Comparison of ENCODE assay signal across 8 cellular contexts in the genomic region with DNA sequence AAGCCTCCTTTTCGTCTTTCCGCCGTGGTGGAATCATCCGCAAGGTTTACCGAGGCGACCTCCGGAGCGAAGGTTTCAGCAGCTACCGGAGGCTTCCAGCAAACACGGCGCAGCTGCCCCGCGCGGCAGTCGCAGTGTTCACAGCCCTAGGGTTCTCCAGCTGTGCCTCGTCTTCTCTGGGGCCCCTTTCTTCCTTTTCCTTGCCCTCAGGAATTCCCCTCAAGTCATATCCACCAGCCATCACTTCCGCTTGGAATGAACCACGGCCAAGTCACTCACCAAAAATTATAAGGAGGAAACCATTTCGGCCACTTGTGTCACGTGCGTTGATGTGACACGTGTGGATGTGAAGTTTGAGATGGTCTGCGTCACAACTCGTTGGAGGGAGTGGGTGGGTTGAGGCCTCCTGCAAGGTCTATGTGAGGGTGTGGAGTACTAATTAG. TPM values are rescaled to one million over a fixed set of nuclear protein-coding genes. Genes with fewer than 3 reads are reported as not detected.
A peak's percentile ranks its signal among the peaks of the same experiment; 100 is the strongest.
DNase-seq lines count a peak whose midpoint lies in the region; ATAC-seq lines count a peak whose summit lies in the region.

No MANE protein-coding gene starts in this region.

- no peaks in the 10 kb centered on the region for H3K36me3 ChIP-seq in CD8-positive, alpha-beta memory T cell (ENCODE audit: insufficient read depth, low read length)

- H3K4me1 ChIP-seq in CD8-positive, alpha-beta memory T cell (ENCODE audit: insufficient read depth, low read length): peaks cover 32% of the 10 kb centered on the region

- CTCF ChIA-PET in CD8-positive, alpha-beta memory T cell (lab: Charles Lee): interaction anchor here (0.8 to 9.7 kb wide), 16 partner anchors 15 to 226 kb away, joined by 3 to 334 read pairs (median 5); a partner anchor contains a TSS

- no peaks in the 10 kb centered on the region for H3K9me3 ChIP-seq in CD8-positive, alpha-beta memory T cell (ENCODE audit: low read length)

- peak overlapping the region; percentile 49 for H3K4me3 ChIP-seq in CD8-positive, alpha-beta memory T cell (ENCODE audit: low read length)

- peak overlapping the region; percentile 92 to 98 (median 98) for H3K27ac Mint-ChIP-seq in CD8-positive, alpha-beta memory T cell
- peak overlapping the region; percentile 90 to 99 (median 96) for H3K27ac Mint-ChIP-seq in immature natural killer cell

- peak overlapping the region; percentile 75 to 91 (median 87) for H3K4me3 Mint-ChIP-seq in CD8-positive, alpha-beta memory T cell
- H3K4me3 Mint-ChIP-seq in immature natural killer cell: peak overlapping the region; percentile 83 to 85 (median 84)

- H3K36me3 Mint-ChIP-seq in CD8-positive, alpha-beta memory T cell: peaks cover 0 to 13% (median 5%) of the 10 kb centered on the region in 3 donors
- no peaks in the 10 kb centered on the region for H3K36me3 Mint-ChIP-seq in immature natural killer cell

- H3K9me3 Mint-ChIP-seq in CD8-positive, alpha-beta memory T cell: no peaks in the 10 kb centered on the region
- H3K9me3 Mint-ChIP-seq in immature natural killer cell: no peaks in the 10 kb centered on the region

- H3K4me1 Mint-ChIP-seq in CD8-positive, alpha-beta memory T cell: peaks cover 44 to 57% (median 53%) of the 10 kb centered on the region in 3 donors
- H3K4me1 Mint-ChIP-seq in immature natural killer cell: peaks cover 39 to 45% of the 10 kb centered on the region in 2 donors

- H3K27me3 ChIP-seq in CD8-positive, alpha-beta memory T cell (ENCODE audit: insufficient read depth, low read length, poor library complexity, severe bottlenecking): no peaks in the 10 kb centered on the region

- H3K27me3 Mint-ChIP-seq in CD8-positive, alpha-beta memory T cell: no peaks in the 10 kb centered on the region
- peaks cover 0 to 8% (median 3%) of the 10 kb centered on the region in 3 donors for H3K27me3 Mint-ChIP-seq in immature natural killer cell (ENCODE audit: low read depth in 3 of 3)

- ATAC-seq in GM21528 (IDR thresholded peaks at IDR 0.05; ENCODE audit: low FRiP score, unreplicated experiment): peak; percentile 4

- POLR2A ChIA-PET in CD8-positive, alpha-beta memory T cell (lab: Charles Lee): interaction anchor here (0.5 to 3.3 kb wide), 12 partner anchors 15 to 374 kb away, joined by 3 to 44 read pairs (median 10); a partner anchor contains a TSS

- peak in 1 of 5 donors; percentile 63 for DNase-seq in CD8-positive, alpha-beta memory T cell
- peak; percentile 73 for DNase-seq in M059J (ENCODE audit: low read depth)
- peak; percentile 60 for DNase-seq in amniotic stem cell (lab: John Stamatoyannopoulos, UW)
- peak in 1 of 3 donors; percentile 58 for DNase-seq in immature natural killer cell
- DNase-seq in stimulated activated CD4-positive, alpha-beta T cell treated with anti-CD3 and anti-CD28 coated beads, Interleukin-2, amount 100 ng/mL, for 4 hours (ENCODE audit: low read depth): peak; percentile 54
- DNase-seq in central memory CD4-positive, alpha-beta T cell: no peak
- DNase-seq in NCI-H69 (lab: John Stamatoyannopoulos, UW): no peak

- peak overlapping the region; percentile 82 for H3K27ac ChIP-seq in CD8-positive, alpha-beta memory T cell (ENCODE audit: low read depth, low read length)

RNA-seq across cellular contexts. Expression of a gene that starts 0.6 kb away (rescaled TPM):
- total RNA-seq in CD8-positive, alpha-beta memory T cell: 10 to 100 TPM; 24.7 to 25.5 TPM
- polyA plus RNA-seq in CD8-positive, alpha-beta memory T cell: 92.1 TPM
- 0.98 and 1.5 TPM in 2 replicates for total RNA-seq in M059J (2014; rRNA removed; shearing (Covaris generic))
- 10 to 100 TPM; 30.7 to 52.9 (median 31.3) TPM for polyA plus RNA-seq in immature natural killer cell

Comparison
In these comparisons a context has a peak if more than half of its experiments do, and no peak if none do; other contexts are left out.
1. DNase-seq: peak in M059J (single experiment), amniotic stem cell (single experiment) and stimulated activated CD4-positive, alpha-beta T cell treated with anti-CD3 and anti-CD28 coated beads, Interleukin-2, amount 100 ng/mL, for 4 hours (single experiment); none in central memory CD4-positive, alpha-beta T cell (single experiment) and NCI-H69 (single experiment).
2. RNA of a gene that starts 0.6 kb away (total RNA-seq): 24.7 to 25.5 TPM in CD8-positive, alpha-beta memory T cell; 0.98 to 1.5 TPM in M059J; every median in the first group is over 10 times any median in the second.